1 cellular context compared by ENCODE assay signal in the genomic region with DNA sequence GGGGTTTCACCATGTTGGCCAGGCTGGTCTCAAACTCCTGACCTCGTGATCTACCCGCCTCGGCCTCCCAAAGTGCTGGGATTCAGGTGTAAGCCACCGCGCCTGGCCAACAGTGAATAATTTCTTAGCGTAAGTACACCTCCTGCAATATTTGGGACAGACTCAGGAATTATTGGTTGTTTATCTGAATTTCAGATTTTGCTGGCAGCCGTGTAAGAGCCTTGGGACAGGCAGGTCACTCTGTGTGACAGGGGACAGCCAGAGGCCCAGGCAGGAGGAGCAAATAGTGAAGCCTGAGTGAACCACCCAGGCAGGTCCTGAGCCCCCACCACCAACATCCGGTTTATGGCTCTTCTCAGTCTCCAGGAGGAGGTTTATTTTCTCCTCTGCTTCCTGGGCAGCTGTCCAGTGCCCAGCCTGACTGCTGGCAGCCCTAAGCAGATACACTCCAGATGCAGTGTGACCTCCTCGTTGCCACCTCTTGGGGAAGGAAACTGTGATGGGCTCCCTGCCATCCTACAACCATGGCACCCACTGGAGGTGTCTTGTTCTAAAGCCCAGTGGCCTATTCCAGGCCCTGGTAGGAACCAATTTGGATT.
TF ChIP-seq lines count a peak whose summit lies in the region.

No MANE protein-coding gene starts in this region.

TF ChIP-seq in SK-N-SH treated with all-trans-retinoic acid at 6 μM for 48 hours, 23 proteins besides CTCF, POLR2A, EP300 and RAD21 (continued from another document):
- TF ChIP-seq ZFP30 (CRISPR knock-in tag; IDR thresholded peaks at IDR 0.05) (no peak), ISL1 (CRISPR knock-in tag; IDR thresholded peaks at IDR 0.05) (no peak), ZC3H10 (CRISPR knock-in tag; IDR thresholded peaks at IDR 0.05) (no peak), SNAI2 (CRISPR knock-in tag; IDR thresholded peaks at IDR 0.05) (no peak), ARNTL (CRISPR knock-in tag; IDR thresholded peaks at IDR 0.05; ENCODE audit: borderline replicate concordance, low read depth) (no peak)
